In the genomic region with DNA sequence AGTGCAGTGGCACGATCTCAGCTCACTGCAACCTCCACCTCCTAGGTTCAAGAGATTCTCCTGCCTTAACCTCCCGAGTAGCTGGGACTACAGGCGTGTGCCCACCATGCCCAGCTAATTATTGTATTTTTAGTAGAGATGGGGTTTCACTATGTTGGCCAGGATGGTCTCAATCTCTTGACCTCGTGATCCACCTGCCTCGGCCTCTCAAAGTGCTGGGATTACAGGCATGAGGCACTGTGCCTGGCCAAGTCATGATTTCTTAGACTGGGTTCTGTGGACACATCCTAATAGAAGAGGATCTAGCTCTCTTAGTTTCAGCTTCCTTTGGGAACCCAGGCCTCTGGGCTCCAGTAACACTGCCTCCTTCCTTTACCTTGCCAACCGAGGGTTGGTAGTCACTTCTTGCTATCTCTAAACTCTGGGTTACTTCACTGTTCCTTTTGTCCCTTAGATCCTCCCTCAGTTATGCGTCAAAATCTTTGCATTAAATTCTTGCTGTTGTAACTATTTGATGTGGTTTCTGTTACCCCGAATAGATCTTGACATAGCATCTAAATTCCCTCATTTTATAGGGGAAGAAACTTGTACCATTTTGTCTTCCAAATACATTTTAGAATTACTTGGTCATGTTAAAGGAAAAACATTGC, we compare ENCODE assay signal across 7 cellular contexts. TPM values are rescaled to one million over a fixed set of nuclear protein-coding genes. Genes with fewer than 3 reads are reported as not detected.
DNase-seq lines count a peak whose midpoint lies in the region; ATAC-seq, FAIRE-seq and TF ChIP-seq lines count a peak whose summit lies in the region.
"Not testable (repeated sequence)": the region's sequence is repeated elsewhere in the genome, so short reads cannot be mapped to it uniquely, and the experiment has no call there.

No MANE protein-coding gene starts in this region.

- peaks cover 24% of the 10 kb centered on the region for H3K4me1 Mint-ChIP-seq in CD4-positive, alpha-beta T cell (ENCODE audit: low read depth)
- peaks cover 21% of the 10 kb centered on the region for H3K4me1 Mint-ChIP-seq in HFFc6 (ENCODE audit: low read depth)
- H3K4me1 Mint-ChIP-seq in T-helper 17 cell = peaks cover 16% of the 10 kb centered on the region
- peaks cover 20% of the 10 kb centered on the region for H3K4me1 Mint-ChIP-seq in activated CD8-positive, alpha-beta T cell treated with anti-CD3 and anti-CD28 coated beads, Interleukin-2, amount 10 ng/mL, durations not matched to agents 7 days and 5 days (ENCODE audit: low read depth)
- peaks cover 18% of the 10 kb centered on the region for H3K4me1 Mint-ChIP-seq in activated T-helper 2 cell treated with anti-CD3 and anti-CD28 coated beads, Interferon-gamma antibody, Interleukin-2, Interleukin-4, amounts not matched to agents 10 μg/mL and 5 μg/mL and 100 μg/mL, durations not matched to agents 14 hours and 24 hours and 36 hours (ENCODE audit: low read depth)
- H3K4me1 Mint-ChIP-seq in astrocyte (ENCODE audit: low read depth, unreplicated experiment) = not testable (repeated sequence)
- H3K4me1 Mint-ChIP-seq in naive thymus-derived CD4-positive, alpha-beta T cell = peaks cover 20 to 42% (median 28%) of the 10 kb centered on the region in 7 donors

- CTCF ChIA-PET in CD4-positive, alpha-beta T cell (lab: Charles Lee) = interaction anchor here (0.6 to 1.2 kb wide), 3 partner anchors 15 to 231 kb away, joined by 3 to 4 read pairs (median 3); a partner anchor contains a TSS
- CTCF ChIA-PET in activated CD8-positive, alpha-beta T cell treated with anti-CD3 and anti-CD28 coated beads, Interleukin-2, amount 10 ng/mL, durations not matched to agents 7 days and 5 days (lab: Charles Lee) = not testable (repeated sequence)
- CTCF ChIA-PET in naive thymus-derived CD4-positive, alpha-beta T cell (lab: Charles Lee) = interaction anchor here (0.6 kb wide), 2 partner anchors 123 to 183 kb away, joined by 3 to 4 read pairs; a partner anchor contains a TSS

- H3K27ac Mint-ChIP-seq in CD4-positive, alpha-beta T cell = peak overlapping the region; percentile 51
- peak overlapping the region; percentile 46 for H3K27ac Mint-ChIP-seq in HFFc6
- H3K27ac Mint-ChIP-seq in T-helper 17 cell = peak overlapping the region; percentile 91
- H3K27ac Mint-ChIP-seq in activated CD8-positive, alpha-beta T cell treated with anti-CD3 and anti-CD28 coated beads, Interleukin-2, amount 10 ng/mL, durations not matched to agents 7 days and 5 days = peak overlapping the region; percentile 44
- peak overlapping the region; percentile 69 for H3K27ac Mint-ChIP-seq in activated T-helper 2 cell treated with anti-CD3 and anti-CD28 coated beads, Interferon-gamma antibody, Interleukin-2, Interleukin-4, amounts not matched to agents 10 μg/mL and 5 μg/mL and 100 μg/mL, durations not matched to agents 14 hours and 24 hours and 36 hours
- peak overlapping the region; percentile 3 for H3K27ac Mint-ChIP-seq in astrocyte (ENCODE audit: unreplicated experiment)
- H3K27ac Mint-ChIP-seq in naive thymus-derived CD4-positive, alpha-beta T cell = peak overlapping the region; percentile 4 to 83 (median 47)

- not testable (repeated sequence) for FAIRE-seq in astrocyte (lab: Jason Lieb, UNC)

- not testable (repeated sequence) for H3K9ac ChIP-seq in astrocyte (ENCODE audit: low read length)

- not testable (repeated sequence) for H3K27me3 ChIP-seq in CD4-positive, alpha-beta T cell (ENCODE audit: control insufficient read depth, insufficient read depth, low read length); astrocyte (ENCODE audit: insufficient read depth, low read length); naive thymus-derived CD4-positive, alpha-beta T cell (ENCODE audit: control insufficient read depth in 2 of 2, insufficient read depth in 2 of 2, low read length in 2 of 2)

- H3K4me3 ChIP-seq in astrocyte (ENCODE audit: insufficient read depth, low read depth, low read length); naive thymus-derived CD4-positive, alpha-beta T cell (ENCODE audit: low read length): not testable (repeated sequence)

- H3K36me3 Mint-ChIP-seq in CD4-positive, alpha-beta T cell (ENCODE audit: low read depth) = peaks cover 43% of the 10 kb centered on the region
- H3K36me3 Mint-ChIP-seq in HFFc6 (ENCODE audit: low read depth); T-helper 17 cell (ENCODE audit: low read depth); activated CD8-positive, alpha-beta T cell treated with anti-CD3 and anti-CD28 coated beads, Interleukin-2, amount 10 ng/mL, durations not matched to agents 7 days and 5 days (ENCODE audit: low read depth); astrocyte (ENCODE audit: low read depth, unreplicated experiment): not testable (repeated sequence)
- H3K36me3 Mint-ChIP-seq in activated T-helper 2 cell treated with anti-CD3 and anti-CD28 coated beads, Interferon-gamma antibody, Interleukin-2, Interleukin-4, amounts not matched to agents 10 μg/mL and 5 μg/mL and 100 μg/mL, durations not matched to agents 14 hours and 24 hours and 36 hours (ENCODE audit: low read depth) = peaks cover 41% of the 10 kb centered on the region
- H3K36me3 Mint-ChIP-seq in naive thymus-derived CD4-positive, alpha-beta T cell = peaks cover 4 to 26% (median 13%) of the 10 kb centered on the region in 5 donors

- not testable (repeated sequence) for TF ChIP-seq CTCF in CD4-positive, alpha-beta T cell (IDR thresholded peaks at IDR 0.05); HFFc6 (IDR thresholded peaks at IDR 0.05); astrocyte (IDR thresholded peaks at IDR 0.05; ENCODE audit: insufficient read depth, low read depth, low read length)

- DNase-seq in CD4-positive, alpha-beta T cell; HFFc6; T-helper 17 cell; activated CD8-positive, alpha-beta T cell treated with anti-CD3 and anti-CD28 coated beads, Interleukin-2, amount 10 ng/mL, durations not matched to agents 7 days and 5 days; activated T-helper 2 cell treated with anti-CD3 and anti-CD28 coated beads, Interferon-gamma antibody, Interleukin-2, Interleukin-4, amounts not matched to agents 10 μg/mL and 5 μg/mL and 100 μg/mL, durations not matched to agents 14 hours and 24 hours and 36 hours (ENCODE audit: low spot score); astrocyte (ENCODE audit: low read depth): not testable (repeated sequence)
- DNase-seq in naive thymus-derived CD4-positive, alpha-beta T cell = peak in 1 of 9 donors; percentile 18

- not testable (repeated sequence) for H3K4me3 Mint-ChIP-seq in CD4-positive, alpha-beta T cell; astrocyte (ENCODE audit: unreplicated experiment)
- H3K4me3 Mint-ChIP-seq in HFFc6 (peak overlapping the region; percentile 53), T-helper 17 cell (peak overlapping the region; percentile 80)
- peak overlapping the region; percentile 13 for H3K4me3 Mint-ChIP-seq in activated CD8-positive, alpha-beta T cell treated with anti-CD3 and anti-CD28 coated beads, Interleukin-2, amount 10 ng/mL, durations not matched to agents 7 days and 5 days
- peak overlapping the region; percentile 3 for H3K4me3 Mint-ChIP-seq in activated T-helper 2 cell treated with anti-CD3 and anti-CD28 coated beads, Interferon-gamma antibody, Interleukin-2, Interleukin-4, amounts not matched to agents 10 μg/mL and 5 μg/mL and 100 μg/mL, durations not matched to agents 14 hours and 24 hours and 36 hours (ENCODE audit: low read depth)
- H3K4me3 Mint-ChIP-seq in naive thymus-derived CD4-positive, alpha-beta T cell = peak overlapping the region in 7 of 10 donors; percentile 11 to 86 (median 22)

- H3K4me2 ChIP-seq in astrocyte (ENCODE audit: low read length) = not testable (repeated sequence)

- not testable (repeated sequence) for H3K9me3 Mint-ChIP-seq in CD4-positive, alpha-beta T cell; HFFc6; activated CD8-positive, alpha-beta T cell treated with anti-CD3 and anti-CD28 coated beads, Interleukin-2, amount 10 ng/mL, durations not matched to agents 7 days and 5 days (ENCODE audit: insufficient read depth); activated T-helper 2 cell treated with anti-CD3 and anti-CD28 coated beads, Interferon-gamma antibody, Interleukin-2, Interleukin-4, amounts not matched to agents 10 μg/mL and 5 μg/mL and 100 μg/mL, durations not matched to agents 14 hours and 24 hours and 36 hours; astrocyte (ENCODE audit: unreplicated experiment); naive thymus-derived CD4-positive, alpha-beta T cell

- H3K36me3 ChIP-seq in astrocyte (ENCODE audit: insufficient read depth, low read length); naive thymus-derived CD4-positive, alpha-beta T cell (ENCODE audit: control insufficient read depth in 2 of 3, insufficient read depth in 3 of 3, low read length in 3 of 3): not testable (repeated sequence)

- ATAC-seq in CD4-positive, alpha-beta T cell (ENCODE audit: poor library complexity); naive thymus-derived CD4-positive, alpha-beta T cell: not testable (repeated sequence)
- peak; percentile 53 for ATAC-seq in T-helper 17 cell
- ATAC-seq in activated CD8-positive, alpha-beta T cell treated with anti-CD3 and anti-CD28 coated beads, Interleukin-2, amount 10 ng/mL, durations not matched to agents 7 days and 5 days = peak; percentile 56

- H4K20me1 ChIP-seq in astrocyte (ENCODE audit: insufficient read depth, low read length) = not testable (repeated sequence)

- POLR2A ChIA-PET in CD4-positive, alpha-beta T cell (lab: Charles Lee) = interaction anchor here (1.0 kb wide), 1 partner anchor 13 kb away, joined by 4 read pairs; no protein-coding TSS in a partner anchor
- POLR2A ChIA-PET in activated CD8-positive, alpha-beta T cell treated with anti-CD3 and anti-CD28 coated beads, Interleukin-2, amount 10 ng/mL, durations not matched to agents 7 days and 5 days (lab: Charles Lee) = interaction anchor here (0.7 to 2.9 kb wide), 5 partner anchors 9 to 569 kb away, joined by 3 to 10 read pairs (median 3); a partner anchor contains a TSS
- POLR2A ChIA-PET in naive thymus-derived CD4-positive, alpha-beta T cell (lab: Charles Lee) = interaction anchor here (0.5 to 1.0 kb wide), 2 partner anchors 15 to 221 kb away, joined by 3 to 4 read pairs; a partner anchor contains a TSS

- not testable (repeated sequence) for H3K27me3 Mint-ChIP-seq in CD4-positive, alpha-beta T cell; HFFc6 (ENCODE audit: insufficient read depth); T-helper 17 cell; activated CD8-positive, alpha-beta T cell treated with anti-CD3 and anti-CD28 coated beads, Interleukin-2, amount 10 ng/mL, durations not matched to agents 7 days and 5 days (ENCODE audit: low read depth); activated T-helper 2 cell treated with anti-CD3 and anti-CD28 coated beads, Interferon-gamma antibody, Interleukin-2, Interleukin-4, amounts not matched to agents 10 μg/mL and 5 μg/mL and 100 μg/mL, durations not matched to agents 14 hours and 24 hours and 36 hours (ENCODE audit: low read depth); astrocyte (ENCODE audit: low read depth, unreplicated experiment); naive thymus-derived CD4-positive, alpha-beta T cell

- intact Hi-C loops in CD4-positive, alpha-beta T cell (cut with DNase I, micrococcal nuclease); naive thymus-derived CD4-positive, alpha-beta T cell (cut with micrococcal nuclease): not testable (repeated sequence)
- intact Hi-C loops in activated T-helper 2 cell treated with anti-CD3 and anti-CD28 coated beads, Interferon-gamma antibody, Interleukin-2, Interleukin-4, amounts not matched to agents 10 μg/mL and 5 μg/mL and 100 μg/mL, durations not matched to agents 14 hours and 24 hours and 36 hours (cut with micrococcal nuclease) = loop anchor here (1.0 kb wide), 3 partner anchors 13 to 56 kb away; a partner anchor contains a TSS

- not testable (repeated sequence) for H3K4me1 ChIP-seq in astrocyte (ENCODE audit: insufficient read depth, low read length); naive thymus-derived CD4-positive, alpha-beta T cell (ENCODE audit: control insufficient read depth in 2 of 2, insufficient read depth in 2 of 2, low read length in 2 of 2)

- H2AFZ ChIP-seq in astrocyte (ENCODE audit: low read depth, low read length) = not testable (repeated sequence)

- H3K9me3 ChIP-seq in CD4-positive, alpha-beta T cell (ENCODE audit: control insufficient read depth, low read length); T-helper 17 cell (ENCODE audit: control insufficient read depth, low read length, poor library complexity, severe bottlenecking); astrocyte (ENCODE audit: insufficient read depth, low read depth, low read length); naive thymus-derived CD4-positive, alpha-beta T cell (ENCODE audit: control insufficient read depth in 2 of 3, low read length in 3 of 3): not testable (repeated sequence)

- peaks cover 35% of the 10 kb centered on the region for H3K79me2 ChIP-seq in astrocyte (ENCODE audit: insufficient read depth, low read length)

- H3K27ac ChIP-seq in CD4-positive, alpha-beta T cell (ENCODE audit: low read depth, low read length); astrocyte (ENCODE audit: low read depth, low read length); naive thymus-derived CD4-positive, alpha-beta T cell (ENCODE audit: low read depth, low read length): not testable (repeated sequence)

RNA-seq across cellular contexts. Expression of a gene that starts 13.0 kb away (rescaled TPM):
- total RNA-seq in CD4-positive, alpha-beta T cell = 10 to 100 TPM; 48.4 to 49.0 TPM
- 10 to 100 TPM; 12.0 to 15.5 (median 14.9) TPM for total RNA-seq in HFFc6 (2021; fragmentation: NEBNext Ultra II Directional; extraction: Animal tissue kit (Norgen Biotek cat#: 25700))
- 10 to 100 TPM; 54.5 to 69.0 TPM for total RNA-seq in T-helper 17 cell
- 10 to 100 TPM; 22.4 to 24.1 TPM for total RNA-seq in activated CD8-positive, alpha-beta T cell treated with anti-CD3 and anti-CD28 coated beads, Interleukin-2, amount 10 ng/mL, durations not matched to agents 7 days and 5 days
- total RNA-seq in activated T-helper 2 cell treated with anti-CD3 and anti-CD28 coated beads, Interferon-gamma antibody, Interleukin-2, Interleukin-4, amounts not matched to agents 10 μg/mL and 5 μg/mL and 100 μg/mL, durations not matched to agents 14 hours and 24 hours and 36 hours = 40.1 and 40.6 TPM in 2 replicates
- 21.9 and 25.5 TPM in 2 replicates for total RNA-seq in astrocyte
- total RNA-seq in naive thymus-derived CD4-positive, alpha-beta T cell = 10 to 100 TPM; 34.1 to 82.5 (median 75.3) TPM
- polyA plus RNA-seq in naive thymus-derived CD4-positive, alpha-beta T cell = 10 to 100 TPM; 12.3 to 15.2 TPM

RNA-seq across cellular contexts. Expression of a gene that starts 14.7 kb away (rescaled TPM):
- 100 to 1,000 TPM; 118 TPM for total RNA-seq in CD4-positive, alpha-beta T cell
- total RNA-seq in HFFc6 (2021; fragmentation: NEBNext Ultra II Directional; extraction: Animal tissue kit (Norgen Biotek cat#: 25700)) = 100 to 1,000 TPM; 103 to 115 (median 111) TPM
- 100 to 1,000 TPM; 155 to 161 TPM for total RNA-seq in T-helper 17 cell
- total RNA-seq in activated CD8-positive, alpha-beta T cell treated with anti-CD3 and anti-CD28 coated beads, Interleukin-2, amount 10 ng/mL, durations not matched to agents 7 days and 5 days = 100 to 1,000 TPM; 160 to 161 TPM
- 134 and 139 TPM in 2 replicates for total RNA-seq in activated T-helper 2 cell treated with anti-CD3 and anti-CD28 coated beads, Interferon-gamma antibody, Interleukin-2, Interleukin-4, amounts not matched to agents 10 μg/mL and 5 μg/mL and 100 μg/mL, durations not matched to agents 14 hours and 24 hours and 36 hours
- 119 and 121 TPM in 2 replicates for total RNA-seq in astrocyte
- total RNA-seq in naive thymus-derived CD4-positive, alpha-beta T cell = 100 to 1,000 TPM; 131 to 169 (median 149) TPM
- polyA plus RNA-seq in naive thymus-derived CD4-positive, alpha-beta T cell = 100 to 1,000 TPM in 1 of 2 donors, 10 to 100 TPM in 1; 75.8 to 165 TPM

Comparison
In these comparisons a context has a peak if more than half of its experiments do, and no peak if none do; other contexts are left out.
1. H3K27ac Mint-ChIP-seq: peak in every context shown above with its lines; median percentile 91 in T-helper 17 cell; 69 in activated T-helper 2 cell treated with anti-CD3 and anti-CD28 coated beads, Interferon-gamma antibody, Interleukin-2, Interleukin-4, amounts not matched to agents 10 μg/mL and 5 μg/mL and 100 μg/mL, durations not matched to agents 14 hours and 24 hours and 36 hours; 51 in CD4-positive, alpha-beta T cell; 47 in naive thymus-derived CD4-positive, alpha-beta T cell; 46 in HFFc6; 44 in activated CD8-positive, alpha-beta T cell treated with anti-CD3 and anti-CD28 coated beads, Interleukin-2, amount 10 ng/mL, durations not matched to agents 7 days and 5 days; 3 in astrocyte.